Comparison of ENCODE assay signal across 10 cellular contexts in the genomic region with DNA sequence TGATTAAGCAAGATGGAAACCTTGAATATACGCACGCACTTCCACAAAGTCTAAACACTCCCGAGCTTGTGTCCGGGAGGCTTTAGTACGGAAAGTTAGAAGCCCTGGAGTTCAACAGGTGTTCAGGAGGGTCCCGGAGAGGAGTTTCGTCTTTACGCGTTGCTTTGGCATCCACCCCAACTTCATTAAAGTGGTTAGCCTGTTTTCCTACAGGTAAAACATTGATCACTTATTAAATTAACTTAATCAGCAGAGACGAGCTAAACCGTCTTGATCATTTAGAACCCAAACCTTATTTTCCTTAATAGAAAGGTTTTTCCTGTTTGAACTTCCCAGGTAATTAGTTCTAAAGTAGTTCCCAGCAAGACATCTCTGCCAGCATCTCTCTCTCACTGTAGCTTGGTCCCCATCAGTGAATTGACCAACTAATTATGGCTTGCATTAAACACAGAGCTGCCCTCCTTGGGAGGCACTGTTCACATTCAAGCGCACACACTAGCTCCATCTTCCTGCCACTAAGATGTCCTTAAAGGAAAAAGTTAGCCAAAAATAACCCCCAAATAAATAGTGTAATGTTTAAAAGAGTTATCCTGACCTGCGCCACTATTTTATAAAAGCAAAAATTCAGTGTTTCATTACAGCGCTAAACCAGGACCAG. TPM values are rescaled to one million over a fixed set of nuclear protein-coding genes. Genes with fewer than 3 reads are reported as not detected.
DNase-seq lines count a peak whose midpoint lies in the region; ATAC-seq and TF ChIP-seq lines count a peak whose summit lies in the region.
"Had no signal": no experiment of that assay in that cellular context is flagged by ENCODE, and none has a peak within 500 bp of the region (broad histone marks: within the 10 kb centered on the region; RNA-seq: fewer than 3 reads in every experiment).

No MANE protein-coding gene starts in this region.

- peaks cover 15% of the 10 kb centered on the region for H3K4me1 Mint-ChIP-seq in activated naive CD4-positive, alpha-beta T cell treated with anti-CD3 and anti-CD28 coated beads for 36 hours (ENCODE audit: low read depth)
- peaks cover 9% of the 10 kb centered on the region for H3K4me1 Mint-ChIP-seq in type B pancreatic cell (ENCODE audit: unreplicated experiment)
- H3K4me1 Mint-ChIP-seq: immature natural killer cell had no signal

- H3K79me2 ChIP-seq in mammary epithelial cell (ENCODE audit: insufficient read depth, low read length), result peaks cover 66% of the 10 kb centered on the region

- ATAC-seq in left lung (no peak), GM18498 (IDR thresholded peaks at IDR 0.05; ENCODE audit: unreplicated experiment) (no peak)

- H3K27ac Mint-ChIP-seq in activated naive CD4-positive, alpha-beta T cell treated with anti-CD3 and anti-CD28 coated beads for 36 hours, result no peak overlapping the region
- peak overlapping the region; percentile 85 for H3K27ac Mint-ChIP-seq in type B pancreatic cell
- H3K27ac Mint-ChIP-seq: immature natural killer cell had no signal

- H3K4me3 Mint-ChIP-seq in activated naive CD4-positive, alpha-beta T cell treated with anti-CD3 and anti-CD28 coated beads for 36 hours, result peak overlapping the region; percentile 66
- H3K4me3 Mint-ChIP-seq in type B pancreatic cell, result peak overlapping the region; percentile 89

- no peak for DNase-seq in activated naive CD4-positive, alpha-beta T cell treated with anti-CD3 and anti-CD28 coated beads for 36 hours
- no peak for DNase-seq in activated naive CD4-positive, alpha-beta T cell treated with anti-CD3 and anti-CD28 coated beads, Interleukin-2, amount 50 U/mL, for 16 hours
- no peak for DNase-seq in mammary epithelial cell
- no peak for DNase-seq in left lung
- no peak for DNase-seq in type B pancreatic cell (ENCODE audit: extremely low spot score, unreplicated experiment)
- DNase-seq in RKO (ENCODE audit: low spot score), result no peak
- DNase-seq in NAMALWA (ENCODE audit: low spot score), result no peak
- DNase-seq: immature natural killer cell, WERI-Rb-1 had no signal

- H3K4me1 ChIP-seq in mammary epithelial cell (ENCODE audit: insufficient read depth, low read length), result peaks cover 27% of the 10 kb centered on the region
- H3K4me1 ChIP-seq in left lung, result peaks cover 4 to 11% of the 10 kb centered on the region in 2 donors

- dilution Hi-C loops in mammary epithelial cell (cut with HindIII; ENCODE audit: low sequenced_read_pairs), result loop anchor here (5.0 kb wide), 1 partner anchor 89 kb away; no protein-coding TSS in a partner anchor

- no peaks in the 10 kb centered on the region for H3K9me3 Mint-ChIP-seq in activated naive CD4-positive, alpha-beta T cell treated with anti-CD3 and anti-CD28 coated beads for 36 hours
- H3K9me3 Mint-ChIP-seq in type B pancreatic cell, result no peaks in the 10 kb centered on the region

- no peak for TF ChIP-seq CTCF in mammary epithelial cell (conservative IDR thresholded peaks at IDR 0.05 in 1 of 2, IDR thresholded peaks at IDR 0.05 in 1 of 2; ENCODE audit: extremely low read depth in 1 of 2, insufficient read depth in 1 of 2, low read depth in 1 of 2, low read length in 2 of 2)
- TF ChIP-seq CTCF in left lung (IDR thresholded peaks at IDR 0.05), result no peak
- TF ChIP-seq CTCF in type B pancreatic cell (conservative IDR thresholded peaks at IDR 0.05), result no peak

- intact Hi-C loops in activated naive CD4-positive, alpha-beta T cell treated with anti-CD3 and anti-CD28 coated beads for 36 hours (cut with micrococcal nuclease), result loop anchor here (1.0 to 5.0 kb wide), 2 partner anchors 181 to 214 kb away; a partner anchor contains a TSS
- intact Hi-C loops in mammary epithelial cell (cut with micrococcal nuclease), result loop anchor here (1.0 to 10.0 kb wide), 6 partner anchors 35 to 207 kb away; no protein-coding TSS in a partner anchor
- intact Hi-C loops in left lung (cut with DNase I), result no loop called here

- H3K27ac ChIP-seq in mammary epithelial cell (ENCODE audit: insufficient read depth, low read depth, low read length) (peak overlapping the region; percentile 76), left lung (no peak overlapping the region)
- H3K27ac ChIP-seq: WERI-Rb-1 had no signal

- no peaks in the 10 kb centered on the region for H4K20me1 ChIP-seq in mammary epithelial cell (ENCODE audit: insufficient read depth, low read length)

- H3K9ac ChIP-seq in mammary epithelial cell (ENCODE audit: insufficient read depth, low read length), result peak overlapping the region; percentile 85

- CTCF ChIA-PET in activated naive CD4-positive, alpha-beta T cell treated with anti-CD3 and anti-CD28 coated beads for 36 hours (lab: Charles Lee), result interaction anchor here (0.6 to 1.9 kb wide), 3 partner anchors 40 to 214 kb away, joined by 3 to 6 read pairs (median 3); no protein-coding TSS in a partner anchor
- CTCF ChIA-PET in mammary epithelial cell (lab: Charles Lee; ENCODE audit: low non-redundant PET), result interaction anchor here (0.5 to 0.8 kb wide), 5 partner anchors 91 to 427 kb away, joined by 3 to 10 read pairs (median 4); no protein-coding TSS in a partner anchor

- H3K36me3 ChIP-seq in mammary epithelial cell (ENCODE audit: insufficient read depth, low read length) (no peaks in the 10 kb centered on the region), left lung (no peaks in the 10 kb centered on the region)
- H3K36me3 ChIP-seq: WERI-Rb-1 had no signal

- BruUV-seq in mammary epithelial cell (replicated peaks; lab: Mats Ljungman, UMichigan), result TSS peak; percentile 53

- H3K36me3 Mint-ChIP-seq in activated naive CD4-positive, alpha-beta T cell treated with anti-CD3 and anti-CD28 coated beads for 36 hours (ENCODE audit: low read depth), result no peaks in the 10 kb centered on the region
- no peaks in the 10 kb centered on the region for H3K36me3 Mint-ChIP-seq in type B pancreatic cell
- H3K36me3 Mint-ChIP-seq: immature natural killer cell had no signal

- H3K9me3 ChIP-seq in mammary epithelial cell (replicated peaks; ENCODE audit: insufficient read depth, low read length) (no peaks in the 10 kb centered on the region), left lung (no peaks in the 10 kb centered on the region)

- H3K27me3 ChIP-seq in mammary epithelial cell (ENCODE audit: insufficient read depth, low read length) (no peaks in the 10 kb centered on the region), left lung (peaks cover 0 to 73% of the 10 kb centered on the region in 2 donors)

- peaks cover 15% of the 10 kb centered on the region for H3K27me3 Mint-ChIP-seq in activated naive CD4-positive, alpha-beta T cell treated with anti-CD3 and anti-CD28 coated beads for 36 hours (ENCODE audit: low read depth)
- peaks cover 59% of the 10 kb centered on the region for H3K27me3 Mint-ChIP-seq in type B pancreatic cell

- H2AFZ ChIP-seq in mammary epithelial cell (ENCODE audit: low read depth, low read length), result peak overlapping the region; percentile 65

- peak overlapping the region; percentile 77 to 89 (median 80) for H3K4me3 ChIP-seq in mammary epithelial cell (replicated peaks in 1 of 3; ENCODE audit: insufficient read depth in 1 of 3, low read depth in 2 of 3, low read length in 3 of 3)
- H3K4me3 ChIP-seq in left lung, result peak overlapping the region; percentile 53 to 58

- WGBS in mammary epithelial cell (ENCODE audit: low coverage, missing lambda C conversion rate), result 49% methylated on average over 14 of the region's 14 CpGs

- in situ Hi-C loops in mammary epithelial cell (cut with MboI; ENCODE audit: low sequenced_read_pairs in 2 of 2), result loop anchor here in 1 of 2 donors (5.0 kb wide), 1 partner anchor 89 kb away; no protein-coding TSS in a partner anchor

- peak overlapping the region; percentile 97 for H3K4me2 ChIP-seq in mammary epithelial cell (ENCODE audit: insufficient read depth, low read depth, low read length)

RNA-seq across cellular contexts. Expression of a gene that starts 1.4 kb away (rescaled TPM):
- 1 to 10 TPM; 5.8 to 5.9 TPM for total RNA-seq in activated naive CD4-positive, alpha-beta T cell treated with anti-CD3 and anti-CD28 coated beads for 36 hours
- 100 to 1,000 TPM in 1 of 2 donors, 10 to 100 TPM in 1; 81.3 to 116 TPM for total RNA-seq in mammary epithelial cell
- polyA plus RNA-seq in mammary epithelial cell, result 50.5 TPM
- 128 TPM for polyA minus RNA-seq in mammary epithelial cell
- total RNA-seq in left lung, result 10 to 100 TPM; 18.8 to 22.7 TPM
- 10.7 and 25.7 TPM in 2 replicates for total RNA-seq in type B pancreatic cell (ENCODE audit: low replicate concordance)
- polyA plus RNA-seq: immature natural killer cell had no signal

Comparison
In these comparisons a context has a peak if more than half of its experiments do, and no peak if none do; other contexts are left out.
1. intact Hi-C loops: an anchor here in activated naive CD4-positive, alpha-beta T cell treated with anti-CD3 and anti-CD28 coated beads for 36 hours (1.0 to 5.0 kb wide) and mammary epithelial cell (1.0 to 10.0 kb wide); none called in left lung.